ENCODE assay signal across 18 cellular contexts in genomic region chr11:27179334-27179733, GRCh38.
DNase-seq lines count a peak whose midpoint lies in the region; ATAC-seq and TF ChIP-seq lines count a peak whose summit lies in the region.
"Had no signal": no experiment of that assay in that cellular context is flagged by ENCODE, and none has a peak within 500 bp of the region (broad histone marks: within the 10 kb centered on the region; RNA-seq: fewer than 3 reads in every experiment).

No MANE protein-coding gene starts in this region.

- 29% methylated on average over 3 of the region's 3 CpGs for WGBS in mammary epithelial cell (ENCODE audit: low coverage, missing lambda C conversion rate)
- 96% methylated on average over 3 of the region's 3 CpGs for WGBS in esophagus muscularis mucosa

- DNase-seq in mammary epithelial cell (no peak), MCF 10A (ENCODE audit: unreplicated experiment) (no peak), NCI-H446 (lab: John Stamatoyannopoulos, UW) (peak; percentile 81 to 90), omental fat pad (ENCODE audit: low spot score) (no peak), esophagus muscularis mucosa (ENCODE audit: extremely low spot score) (no peak), NCI-H1436 treated with DMSO at 0.1 percent for 48 hours (lab: John Stamatoyannopoulos, UW) (no peak)
- no peak for DNase-seq in stimulated activated CD4-positive, alpha-beta T cell treated with anti-CD3 and anti-CD28 coated beads, Interleukin-4, amount 100 ng/mL, for 1 hour
- DNase-seq: CD4-positive, CD25-positive, alpha-beta regulatory T cell; DMS79 treated with DMSO at 0.1 percent for 48 hours; H9; HFFc6; Kasumi-1; MG63; NCI-H1417 treated with DMSO at 0.1 percent for 48 hours; NCI-H510A treated with DMSO at 0.1 percent for 48 hours; OCI-M1; SJCRH30; T-cell had no signal

- intact Hi-C loops in mammary epithelial cell (cut with micrococcal nuclease) (no loop called here), MCF 10A (cut with micrococcal nuclease) (no loop called here), esophagus muscularis mucosa (cut with DNase I) (no loop called here)

- H3K4me2 ChIP-seq in mammary epithelial cell (ENCODE audit: insufficient read depth, low read depth, low read length): no peak overlapping the region

- no peak overlapping the region for H3K27ac Mint-ChIP-seq in MCF 10A (ENCODE audit: low read depth, unreplicated experiment)
- H3K27ac Mint-ChIP-seq: CD4-positive, CD25-positive, alpha-beta regulatory T cell; H9; HFFc6; T-cell had no signal

- TF ChIP-seq POLR2A in esophagus muscularis mucosa (IDR thresholded peaks at IDR 0.05; ENCODE audit: low read depth): no peak

- in situ Hi-C loops in mammary epithelial cell (cut with MboI; ENCODE audit: low sequenced_read_pairs in 2 of 2): loop anchor here in 1 of 2 donors (10.0 kb wide), 1 partner anchor 55 kb away; no protein-coding TSS in a partner anchor

- BruUV-seq in mammary epithelial cell (replicated peaks; lab: Mats Ljungman, UMichigan): no TSS peak
- BruUV-seq in MCF 10A (replicated peaks; lab: Mats Ljungman, UMichigan): no TSS peak

- ATAC-seq in omental fat pad (ENCODE audit: low FRiP score): peak; percentile 37
- ATAC-seq: T-cell had no signal

- H4K20me1 ChIP-seq in mammary epithelial cell (ENCODE audit: insufficient read depth, low read length): no peaks in the 10 kb centered on the region

- H3K79me2 ChIP-seq in mammary epithelial cell (ENCODE audit: insufficient read depth, low read length): no peaks in the 10 kb centered on the region

- dilution Hi-C loops in mammary epithelial cell (cut with HindIII; ENCODE audit: low sequenced_read_pairs): loop anchor here (25.0 kb wide), 1 partner anchor 308 kb away; no protein-coding TSS in a partner anchor

- H3K27me3 Mint-ChIP-seq in MCF 10A (ENCODE audit: insufficient read depth, unreplicated experiment): peaks cover 11% of the 10 kb centered on the region

- H3K9me3 ChIP-seq in mammary epithelial cell (replicated peaks; ENCODE audit: insufficient read depth, low read length) (no peaks in the 10 kb centered on the region), esophagus muscularis mucosa (no peaks in the 10 kb centered on the region)
- H3K9me3 ChIP-seq: MG63, SJCRH30 had no signal

- H3K27ac ChIP-seq in mammary epithelial cell (ENCODE audit: insufficient read depth, low read depth, low read length): no peak overlapping the region
- H3K27ac ChIP-seq in esophagus muscularis mucosa (replicated peaks in 1 of 4): no peak overlapping the region
- H3K27ac ChIP-seq: SJCRH30 had no signal

- peak overlapping the region; percentile 52 for H2AFZ ChIP-seq in mammary epithelial cell (ENCODE audit: low read depth, low read length)

- TF ChIP-seq EP300 in esophagus muscularis mucosa (IDR thresholded peaks at IDR 0.05): no peak

- CTCF ChIA-PET in mammary epithelial cell (lab: Charles Lee; ENCODE audit: low non-redundant PET) (no interaction called here), MCF 10A (lab: Yijun Ruan, JAX) (interaction anchor here (0.6 to 3.5 kb wide), 5 partner anchors 20 to 308 kb away, joined by 3 to 20 read pairs (median 5); no protein-coding TSS in a partner anchor)

- H3K36me3 ChIP-seq in mammary epithelial cell (ENCODE audit: insufficient read depth, low read length) (no peaks in the 10 kb centered on the region), esophagus muscularis mucosa (no peaks in the 10 kb centered on the region)
- H3K36me3 ChIP-seq: MG63, SJCRH30 had no signal

- TF ChIP-seq CTCF in mammary epithelial cell (conservative IDR thresholded peaks at IDR 0.05 in 1 of 2, IDR thresholded peaks at IDR 0.05 in 1 of 2; ENCODE audit: extremely low read depth in 1 of 2, insufficient read depth in 1 of 2, low read depth in 1 of 2, low read length in 2 of 2): no peak
- no peak for TF ChIP-seq CTCF in MCF 10A (IDR thresholded peaks at IDR 0.05; ENCODE audit: unreplicated experiment)
- no peak for TF ChIP-seq CTCF in omental fat pad (IDR thresholded peaks at IDR 0.05)
- TF ChIP-seq CTCF in esophagus muscularis mucosa (IDR thresholded peaks at IDR 0.05): no peak

- H3K27me3 ChIP-seq in mammary epithelial cell (ENCODE audit: insufficient read depth, low read length): no peaks in the 10 kb centered on the region
- H3K27me3 ChIP-seq in esophagus muscularis mucosa: no peaks in the 10 kb centered on the region
- H3K27me3 ChIP-seq: MG63, SJCRH30 had no signal

- H3K4me1 Mint-ChIP-seq in MCF 10A (ENCODE audit: insufficient read depth, unreplicated experiment): peaks cover under 1% of the 10 kb centered on the region
- H3K4me1 Mint-ChIP-seq: CD4-positive, CD25-positive, alpha-beta regulatory T cell; T-cell had no signal

- no peak overlapping the region for H3K4me3 Mint-ChIP-seq in MCF 10A (ENCODE audit: unreplicated experiment)
- H3K4me3 Mint-ChIP-seq: CD4-positive, CD25-positive, alpha-beta regulatory T cell; H9; HFFc6; T-cell had no signal

- POLR2A ChIA-PET in MCF 10A (lab: Yijun Ruan, JAX): no interaction called here

- no peaks in the 10 kb centered on the region for H3K36me3 Mint-ChIP-seq in MCF 10A (ENCODE audit: insufficient read depth, unreplicated experiment)
- H3K36me3 Mint-ChIP-seq: CD4-positive, CD25-positive, alpha-beta regulatory T cell; T-cell had no signal

- peaks cover 8% of the 10 kb centered on the region for H3K4me1 ChIP-seq in mammary epithelial cell (ENCODE audit: insufficient read depth, low read length)
- H3K4me1 ChIP-seq in esophagus muscularis mucosa: peaks cover 0 to 16% (median 15%) of the 10 kb centered on the region in 4 donors

- H3K4me3 ChIP-seq in mammary epithelial cell (replicated peaks in 1 of 3; ENCODE audit: insufficient read depth in 1 of 3, low read depth in 2 of 3, low read length in 3 of 3): no peak overlapping the region
- H3K4me3 ChIP-seq in esophagus muscularis mucosa: no peak overlapping the region
- H3K4me3 ChIP-seq: MG63, SJCRH30 had no signal

- H3K9me3 Mint-ChIP-seq in MCF 10A (ENCODE audit: unreplicated experiment): no peaks in the 10 kb centered on the region
- H3K9me3 Mint-ChIP-seq: H9, HFFc6, T-cell had no signal

- no peak overlapping the region for H3K9ac ChIP-seq in mammary epithelial cell (ENCODE audit: insufficient read depth, low read length)

Comparison
In these comparisons a context has a peak if more than half of its experiments do, and no peak if none do; other contexts are left out.
1. DNase-seq: peak in NCI-H446 (2 of 2); none in mammary epithelial cell (single experiment), MCF 10A (single experiment), omental fat pad (single experiment), esophagus muscularis mucosa (single experiment), stimulated activated CD4-positive, alpha-beta T cell treated with anti-CD3 and anti-CD28 coated beads, Interleukin-4, amount 100 ng/mL, for 1 hour (single experiment) and NCI-H1436 treated with DMSO at 0.1 percent for 48 hours (single experiment).